In genomic region chr10:103193107-103193819, GRCh38 we compare ENCODE assay signal across 8 cellular contexts. TPM values are rescaled to one million over a fixed set of nuclear protein-coding genes. Genes with fewer than 3 reads are reported as not detected.
DNase-seq lines count a peak whose midpoint lies in the region; ATAC-seq and FAIRE-seq lines count a peak whose summit lies in the region.

Gene NT5C2, minus strand, starts transcription at chr10:103193272. Its CDS starts 18,314 bp downstream, at chr10:103174958.

- peak; percentile 65 for ATAC-seq in HG03039 (IDR thresholded peaks at IDR 0.05; ENCODE audit: unreplicated experiment)

- peaks cover 12% of the 10 kb centered on the region for H3K36me3 Mint-ChIP-seq in activated CD4-positive, alpha-beta T cell treated with anti-CD3 and anti-CD28 coated beads, Interleukin-2, amount 10 ng/mL, durations not matched to agents 24 days and 14 days (ENCODE audit: low read depth)

- peak; percentile 53 for DNase-seq in 8988T
- peak; percentile 75 for DNase-seq in GM18507 (ENCODE audit: extremely low spot score, insufficient read length, low read depth)
- DNase-seq in NCI-H345 treated with DMSO at 0.1 percent for 48 hours (lab: John Stamatoyannopoulos, UW; ENCODE audit: unreplicated experiment), result peak; percentile 32
- peak; percentile 95 for DNase-seq in activated CD4-positive, alpha-beta T cell treated with anti-CD3 and anti-CD28 coated beads, Interleukin-2, amount 10 ng/mL, durations not matched to agents 24 days and 14 days
- DNase-seq in cortex of kidney (lab: John Stamatoyannopoulos, UW), result peak; percentile 28
- DNase-seq in left kidney (ENCODE audit: low read depth, low spot score), result peak; percentile 89
- DNase-seq in stimulated activated CD4-positive, alpha-beta T cell treated with anti-CD3 and anti-CD28 coated beads, Interleukin-1b, Interleukin-23, amount 100 ng/mL, for 48 hours, result peak; percentile 74

- peak; percentile 33 for FAIRE-seq in GM18507 (lab: Jason Lieb, UNC)

- peak within 1 kb of the TSS; percentile 100 for H3K4me3 Mint-ChIP-seq in activated CD4-positive, alpha-beta T cell treated with anti-CD3 and anti-CD28 coated beads, Interleukin-2, amount 10 ng/mL, durations not matched to agents 24 days and 14 days

- H3K27me3 Mint-ChIP-seq in activated CD4-positive, alpha-beta T cell treated with anti-CD3 and anti-CD28 coated beads, Interleukin-2, amount 10 ng/mL, durations not matched to agents 24 days and 14 days, result no peaks in the 10 kb centered on the region

- no peaks in the 10 kb centered on the region for H3K9me3 Mint-ChIP-seq in activated CD4-positive, alpha-beta T cell treated with anti-CD3 and anti-CD28 coated beads, Interleukin-2, amount 10 ng/mL, durations not matched to agents 24 days and 14 days

- H3K4me1 Mint-ChIP-seq in activated CD4-positive, alpha-beta T cell treated with anti-CD3 and anti-CD28 coated beads, Interleukin-2, amount 10 ng/mL, durations not matched to agents 24 days and 14 days, result peaks cover 36% of the 10 kb centered on the region

- H3K27ac Mint-ChIP-seq in activated CD4-positive, alpha-beta T cell treated with anti-CD3 and anti-CD28 coated beads, Interleukin-2, amount 10 ng/mL, durations not matched to agents 24 days and 14 days, result peak within 1 kb of the TSS; percentile 99

- intact Hi-C loops in activated CD4-positive, alpha-beta T cell treated with anti-CD3 and anti-CD28 coated beads, Interleukin-2, amount 10 ng/mL, durations not matched to agents 24 days and 14 days (cut with micrococcal nuclease), result loop anchor here (2.0 to 10.0 kb wide), 3 partner anchors 58 to 274 kb away; partner anchors contain the start of genes CNNM2 and TAF5

RNA-seq across cellular contexts. Expression of gene NT5C2, which starts in this region (rescaled TPM):
- total RNA-seq in activated CD4-positive, alpha-beta T cell treated with anti-CD3 and anti-CD28 coated beads, Interleukin-2, amount 10 ng/mL, durations not matched to agents 24 days and 14 days, result 51.8 and 57.6 TPM in 2 replicates

Comparison
In these comparisons a context has a peak if more than half of its experiments do, and no peak if none do; other contexts are left out.
1. Peak in every context shown above with its lines: DNase-seq and ATAC-seq.
2. DNase-seq: peak in every context shown above with its lines; median percentile 95 in activated CD4-positive, alpha-beta T cell treated with anti-CD3 and anti-CD28 coated beads, Interleukin-2, amount 10 ng/mL, durations not matched to agents 24 days and 14 days; 89 in left kidney; 75 in GM18507; 74 in stimulated activated CD4-positive, alpha-beta T cell treated with anti-CD3 and anti-CD28 coated beads, Interleukin-1b, Interleukin-23, amount 100 ng/mL, for 48 hours; 53 in 8988T; 32 in NCI-H345 treated with DMSO at 0.1 percent for 48 hours; 28 in cortex of kidney.